In genomic region chr12:8957561-8957960, GRCh38 we compare ENCODE assay signal across 20 cellular contexts. TPM values are rescaled to one million over a fixed set of nuclear protein-coding genes. Genes with fewer than 3 reads are reported as not detected.
DNase-seq lines count a peak whose midpoint lies in the region; ATAC-seq and TF ChIP-seq lines count a peak whose summit lies in the region.
"Had no signal": no experiment of that assay in that cellular context is flagged by ENCODE, and none has a peak within 500 bp of the region (broad histone marks: within the 10 kb centered on the region; RNA-seq: fewer than 3 reads in every experiment).

No MANE protein-coding gene starts in this region.

- no peak overlapping the region for H3K9ac ChIP-seq in SK-N-SH

- WGBS in SK-N-SH (ENCODE audit: low lambda C conversion rate): 76% methylated on average over 4 of the region's 4 CpGs

- peaks cover 78% of the 10 kb centered on the region for H3K4me1 ChIP-seq in CD8-positive, alpha-beta T cell (ENCODE audit: insufficient read depth, low read length)
- no peaks in the 10 kb centered on the region; a peak in 1 of 4 replicates for H3K4me1 ChIP-seq in SK-N-SH (ENCODE audit: control insufficient read depth in 1 of 2, insufficient read depth in 2 of 2, low read depth in 1 of 2, low read length in 1 of 2)

- H3K36me3 Mint-ChIP-seq in CD4-positive, alpha-beta T cell (ENCODE audit: low read depth): peaks cover 32% of the 10 kb centered on the region
- peaks cover 9% of the 10 kb centered on the region for H3K36me3 Mint-ChIP-seq in CD8-positive, alpha-beta T cell
- peaks cover 6% of the 10 kb centered on the region for H3K36me3 Mint-ChIP-seq in central memory CD8-positive, alpha-beta T cell (ENCODE audit: insufficient read depth)
- peaks cover 12% of the 10 kb centered on the region for H3K36me3 Mint-ChIP-seq in natural killer cell

- H3K27ac Mint-ChIP-seq in CD4-positive, alpha-beta T cell: peak overlapping the region; percentile 93
- peak overlapping the region; percentile 58 for H3K27ac Mint-ChIP-seq in CD8-positive, alpha-beta T cell
- peak overlapping the region; percentile 56 for H3K27ac Mint-ChIP-seq in central memory CD8-positive, alpha-beta T cell (ENCODE audit: low read depth)
- peak overlapping the region; percentile 95 to 98 for H3K27ac Mint-ChIP-seq in natural killer cell
- H3K27ac Mint-ChIP-seq: GM23338, H9 had no signal

- no peak overlapping the region for H3K4me2 ChIP-seq in SK-N-SH
- H3K4me2 ChIP-seq: GM23338 had no signal

- no peaks in the 10 kb centered on the region for H3K9me3 Mint-ChIP-seq in CD4-positive, alpha-beta T cell
- H3K9me3 Mint-ChIP-seq in CD8-positive, alpha-beta T cell: no peaks in the 10 kb centered on the region
- H3K9me3 Mint-ChIP-seq in central memory CD8-positive, alpha-beta T cell: peaks cover 5% of the 10 kb centered on the region
- H3K9me3 Mint-ChIP-seq in natural killer cell: peaks cover 0 to 3% of the 10 kb centered on the region in 2 donors

- no peaks in the 10 kb centered on the region for H4K20me1 ChIP-seq in SK-N-SH (ENCODE audit: insufficient read depth)

- no peaks in the 10 kb centered on the region for H3K27me3 Mint-ChIP-seq in CD4-positive, alpha-beta T cell
- H3K27me3 Mint-ChIP-seq in CD8-positive, alpha-beta T cell (ENCODE audit: low read depth): no peaks in the 10 kb centered on the region
- H3K27me3 Mint-ChIP-seq in central memory CD8-positive, alpha-beta T cell: no peaks in the 10 kb centered on the region
- no peaks in the 10 kb centered on the region for H3K27me3 Mint-ChIP-seq in natural killer cell (ENCODE audit: low read depth in 2 of 2)

- DNase-seq in CD4-positive, alpha-beta T cell: no peak
- no peak for DNase-seq in CD8-positive, alpha-beta T cell
- no peak for DNase-seq in central memory CD8-positive, alpha-beta T cell (ENCODE audit: low spot score in 2 of 2)
- DNase-seq in natural killer cell: no peak
- DNase-seq in SK-N-SH: no peak
- no peak for DNase-seq in SKM-1 (lab: John Stamatoyannopoulos, UW; ENCODE audit: unreplicated experiment)
- DNase-seq: C1 segment of cervical spinal cord; H9; KG1; MG63; NCI-H1105 treated with DMSO at 0.1 percent for 48 hours; NCI-H146; NCI-H1930; NCI-H2107; NCI-H524; NCI-H774; NK-92 treated with Interleukin-12 subunit alpha and Interleukin-12 subunit beta, amount 100 ng/mL, for 24 hours; PC-3 had no signal

- no peaks in the 10 kb centered on the region for H3F3A ChIP-seq in SK-N-SH (replicated peaks; ENCODE audit: insufficient read depth)

- H3K9me3 ChIP-seq in CD4-positive, alpha-beta T cell (ENCODE audit: control insufficient read depth, low read length): no peaks in the 10 kb centered on the region
- H3K9me3 ChIP-seq in CD8-positive, alpha-beta T cell (ENCODE audit: low read length): no peaks in the 10 kb centered on the region
- no peaks in the 10 kb centered on the region for H3K9me3 ChIP-seq in SK-N-SH
- H3K9me3 ChIP-seq: MG63 had no signal

- ATAC-seq in CD4-positive, alpha-beta T cell (ENCODE audit: poor library complexity): no peak
- ATAC-seq in CD8-positive, alpha-beta T cell: no peak
- no peak for ATAC-seq in central memory CD8-positive, alpha-beta T cell (replicated peaks; ENCODE audit: extremely low read depth, poor library complexity, severe bottlenecking)
- ATAC-seq in natural killer cell: no peak
- ATAC-seq in HG03432 (IDR thresholded peaks at IDR 0.05; ENCODE audit: unreplicated experiment): no peak
- ATAC-seq: GM23338, PC-3 had no signal

- CTCF ChIA-PET in CD4-positive, alpha-beta T cell (lab: Charles Lee): interaction anchor here (0.7 to 1.8 kb wide), 2 partner anchors 7 to 53 kb away, joined by 4 to 5 read pairs; partner anchors contain the start of gene M6PR
- CTCF ChIA-PET in CD8-positive, alpha-beta T cell (lab: Charles Lee): interaction anchor here (5.9 kb wide), 1 partner anchor 7 kb away, joined by 41 read pairs; the partner anchor contains the start of gene M6PR
- CTCF ChIA-PET in SK-N-SH (lab: Yijun Ruan, JAX): no interaction called here

- H3K4me3 Mint-ChIP-seq in CD4-positive, alpha-beta T cell: peak overlapping the region; percentile 57
- no peak overlapping the region for H3K4me3 Mint-ChIP-seq in CD8-positive, alpha-beta T cell
- no peak overlapping the region for H3K4me3 Mint-ChIP-seq in central memory CD8-positive, alpha-beta T cell
- peak overlapping the region; percentile 26 for H3K4me3 Mint-ChIP-seq in natural killer cell
- H3K4me3 Mint-ChIP-seq: GM23338, H9 had no signal

- intact Hi-C loops in CD4-positive, alpha-beta T cell (cut with DNase I, micrococcal nuclease): loop anchor here in 1 of 2 experiments (5.0 kb wide), 1 partner anchor 35 kb away; no protein-coding TSS in a partner anchor
- intact Hi-C loops in CD8-positive, alpha-beta T cell (cut with DNase I, micrococcal nuclease): loop anchor here in 1 of 2 experiments (10.0 kb wide), 1 partner anchor 1597 kb away; no protein-coding TSS in a partner anchor
- intact Hi-C loops in natural killer cell (cut with micrococcal nuclease): no loop called here

- H3K79me2 ChIP-seq in SK-N-SH (ENCODE audit: insufficient read depth): no peaks in the 10 kb centered on the region

- POLR2A ChIA-PET in CD4-positive, alpha-beta T cell (lab: Charles Lee): no interaction called here
- POLR2A ChIA-PET in CD8-positive, alpha-beta T cell (lab: Charles Lee): no interaction called here
- POLR2A ChIA-PET in SK-N-SH (lab: Yijun Ruan, JAX): interaction anchor here (0.6 kb wide), 1 partner anchor 68 kb away, joined by 3 read pairs; no protein-coding TSS in a partner anchor

- H3K27ac ChIP-seq in CD4-positive, alpha-beta T cell (ENCODE audit: low read depth, low read length): no peak overlapping the region
- no peak overlapping the region for H3K27ac ChIP-seq in CD8-positive, alpha-beta T cell (ENCODE audit: low read depth, low read length)
- no peak overlapping the region for H3K27ac ChIP-seq in SK-N-SH (ENCODE audit: low read depth in 2 of 2, low read length in 1 of 2)

- no peak overlapping the region for H3K4me3 ChIP-seq in CD8-positive, alpha-beta T cell (ENCODE audit: low read depth, low read length)
- no peak overlapping the region for H3K4me3 ChIP-seq in SK-N-SH (ENCODE audit: low read depth in 2 of 2, low read length in 1 of 2)
- H3K4me3 ChIP-seq: GM23338, MG63 had no signal

- peaks cover 85% of the 10 kb centered on the region for H3K4me1 Mint-ChIP-seq in CD4-positive, alpha-beta T cell (ENCODE audit: low read depth)
- H3K4me1 Mint-ChIP-seq in CD8-positive, alpha-beta T cell (ENCODE audit: low read depth): peaks cover 83% of the 10 kb centered on the region
- H3K4me1 Mint-ChIP-seq in central memory CD8-positive, alpha-beta T cell: peaks cover 43% of the 10 kb centered on the region
- H3K4me1 Mint-ChIP-seq in natural killer cell: peaks cover 52% of the 10 kb centered on the region in 2 donors
- H3K4me1 Mint-ChIP-seq: GM23338 had no signal

- H3K36me3 ChIP-seq in CD8-positive, alpha-beta T cell (ENCODE audit: insufficient read depth, low read length): no peaks in the 10 kb centered on the region
- H3K36me3 ChIP-seq in SK-N-SH (replicated peaks in 1 of 2; ENCODE audit: control insufficient read depth in 1 of 2, insufficient read depth in 2 of 2, low read length in 1 of 2): no peaks in the 10 kb centered on the region
- H3K36me3 ChIP-seq: MG63 had no signal

- H3K27me3 ChIP-seq in CD4-positive, alpha-beta T cell (ENCODE audit: control insufficient read depth, insufficient read depth, low read length): no peaks in the 10 kb centered on the region
- no peaks in the 10 kb centered on the region for H3K27me3 ChIP-seq in CD8-positive, alpha-beta T cell (ENCODE audit: insufficient read depth, low read length)
- H3K27me3 ChIP-seq in SK-N-SH (ENCODE audit: insufficient read depth): no peaks in the 10 kb centered on the region
- H3K27me3 ChIP-seq: MG63 had no signal

- TF ChIP-seq RAD21 in SK-N-SH (IDR thresholded peaks at IDR 0.05; ENCODE audit: low read length): no peak

- no peak for TF ChIP-seq CTCF in CD4-positive, alpha-beta T cell (IDR thresholded peaks at IDR 0.05)
- no peak for TF ChIP-seq CTCF in CD8-positive, alpha-beta T cell (IDR thresholded peaks at IDR 0.05)
- TF ChIP-seq CTCF in natural killer cell (IDR thresholded peaks at IDR 0.05) (no peak), SK-N-SH (IDR thresholded peaks at IDR 0.05) (no peak)

- TF ChIP-seq EP300 in SK-N-SH (IDR thresholded peaks at IDR 0.05; ENCODE audit: borderline replicate concordance in 1 of 2, low read depth in 1 of 2, low read length in 1 of 2): no peak

- no peak overlapping the region for H2AFZ ChIP-seq in SK-N-SH (ENCODE audit: low read depth)
- H2AFZ ChIP-seq: GM23338 had no signal

- no peaks in the 10 kb centered on the region for H3K9me2 ChIP-seq in SK-N-SH

TF ChIP-seq in SK-N-SH, 30 proteins besides CTCF, POLR2A, EP300 and RAD21:
- TF ChIP-seq YY1 (IDR thresholded peaks at IDR 0.05; ENCODE audit: low read depth) (no peak), JUND (IDR thresholded peaks at IDR 0.05) (no peak), FOXJ3 (CRISPR knock-in tag; IDR thresholded peaks at IDR 0.05) (no peak), POLR2AphosphoS5 (IDR thresholded peaks at IDR 0.05; ENCODE audit: low read depth, low read length) (no peak), TEAD4 (IDR thresholded peaks at IDR 0.05; ENCODE audit: borderline replicate concordance, insufficient read depth) (no peak), SMC3 (IDR thresholded peaks at IDR 0.05; ENCODE audit: low read depth, low read length) (no peak), GATA2 (CRISPR knock-in tag; IDR thresholded peaks at IDR 0.05) (no peak), NFIC (IDR thresholded peaks at IDR 0.05; ENCODE audit: borderline replicate concordance) (no peak), TCF12 (IDR thresholded peaks at IDR 0.05) (no peak)

RNA-seq across cellular contexts. Expression of gene M6PR, which starts 8.1 kb away (rescaled TPM):
- 10 to 100 TPM; 53.4 to 55.8 TPM for total RNA-seq in CD4-positive, alpha-beta T cell
- 10 to 100 TPM; 43.1 to 43.7 TPM for total RNA-seq in CD8-positive, alpha-beta T cell
- total RNA-seq in natural killer cell: 100 to 1,000 TPM; 245 to 270 (median 255) TPM
- 132 and 196 TPM in 2 replicates for polyA plus RNA-seq in SK-N-SH (2012; rRNA removed)
- polyA plus RNA-seq in SK-N-SH (2012; cell fraction: cytosol; rRNA removed): 113 and 128 TPM in 2 replicates
- 163 and 273 TPM in 2 replicates for polyA plus RNA-seq in SK-N-SH (2012; cell fraction: nucleus; rRNA removed)

RNA-seq across cellular contexts. Expression of gene KLRG1, which starts 31.8 kb away (rescaled TPM):
- 10 to 100 TPM in 1 of 2 experiments, 1 to 10 TPM in 1; 8.4 to 10.5 TPM for total RNA-seq in CD4-positive, alpha-beta T cell
- 10 to 100 TPM; 13.8 to 17.7 TPM for total RNA-seq in CD8-positive, alpha-beta T cell
- total RNA-seq in natural killer cell: 100 to 1,000 TPM in 1 of 3 donors, 10 to 100 TPM in 2; 76.3 to 165 (median 86.2) TPM
- polyA plus RNA-seq in SK-N-SH (2012; rRNA removed): 5.1 and 8.1 TPM in 2 replicates
- 7.3 and 9.4 TPM in 2 replicates for polyA plus RNA-seq in SK-N-SH (2012; cell fraction: cytosol; rRNA removed)
- polyA plus RNA-seq in SK-N-SH (2012; cell fraction: nucleus; rRNA removed): 4.2 and 4.9 TPM in 2 replicates

RNA-seq across cellular contexts. Expression of gene PHC1, which starts 43.3 kb away (rescaled TPM):
- 10 to 100 TPM; 46.6 to 47.2 TPM for total RNA-seq in CD4-positive, alpha-beta T cell
- total RNA-seq in CD8-positive, alpha-beta T cell: 10 to 100 TPM; 36.3 to 41.0 TPM
- total RNA-seq in natural killer cell: 10 to 100 TPM; 37.8 to 39.6 (median 38.6) TPM
- polyA plus RNA-seq in SK-N-SH (2012; rRNA removed): 27.0 and 34.2 TPM in 2 replicates
- polyA plus RNA-seq in SK-N-SH (2012; cell fraction: cytosol; rRNA removed): 21.0 and 21.9 TPM in 2 replicates
- 122 and 135 TPM in 2 replicates for polyA plus RNA-seq in SK-N-SH (2012; cell fraction: nucleus; rRNA removed)

Comparison
In these comparisons a context has a peak if more than half of its experiments do, and no peak if none do; other contexts are left out.
1. H3K4me3 Mint-ChIP-seq: peak in CD4-positive, alpha-beta T cell (single experiment) and natural killer cell (single experiment); none in CD8-positive, alpha-beta T cell (single experiment) and central memory CD8-positive, alpha-beta T cell (single experiment).
2. RNA of gene M6PR, which starts 8.1 kb away (total RNA-seq): 245 to 270 TPM in natural killer cell; 53.4 to 55.8 TPM in CD4-positive, alpha-beta T cell and 43.1 to 43.7 TPM in CD8-positive, alpha-beta T cell; every median in the first group is over 4 times any median in the second.
3. RNA of gene KLRG1, which starts 31.8 kb away (total RNA-seq): 76.3 to 165 TPM in natural killer cell; 13.8 to 17.7 TPM in CD8-positive, alpha-beta T cell and 8.4 to 10.5 TPM in CD4-positive, alpha-beta T cell; every median in the first group is over 4 times any median in the second.
4. Peak in every context shown above with its lines, with median percentiles within 50 percentile points of each other: H3K27ac Mint-ChIP-seq.